In genomic region chr17:82828875-82829487, GRCh38 we compare ENCODE assay signal across 18 cellular contexts. TPM values are rescaled to one million over a fixed set of nuclear protein-coding genes. Genes with fewer than 3 reads are reported as not detected.
DNase-seq lines count a peak whose midpoint lies in the region; ATAC-seq, FAIRE-seq and TF ChIP-seq lines count a peak whose summit lies in the region.
"Had no signal": no experiment of that assay in that cellular context is flagged by ENCODE, and none has a peak within 500 bp of the region (broad histone marks: within the 10 kb centered on the region; RNA-seq: fewer than 3 reads in every experiment).

No MANE protein-coding gene starts in this region.

- H3K4me3 Mint-ChIP-seq in progenitor cell of endocrine pancreas (ENCODE audit: low read depth): no peak overlapping the region
- H3K4me3 Mint-ChIP-seq: GM23338, H9 had no signal

- H3K36me3 ChIP-seq in K562 (ENCODE audit: control insufficient read depth, insufficient read depth, low read length): peaks cover 44% of the 10 kb centered on the region; the same call in 2 of the 3 replicates
- peaks cover 36% of the 10 kb centered on the region for H3K36me3 ChIP-seq in lower lobe of right lung
- H3K36me3 ChIP-seq in small intestine (ENCODE audit: control insufficient read depth in 2 of 2, insufficient read depth in 2 of 2, low read length in 2 of 2): no peaks in the 10 kb centered on the region
- H3K36me3 ChIP-seq in hepatocyte (replicated peaks; ENCODE audit: insufficient read depth, low read depth): no peaks in the 10 kb centered on the region

- no peak for TF ChIP-seq EP300 in K562 (IDR thresholded peaks at IDR 0.05; ENCODE audit: low read length)

- ATAC-seq in K562 (no peak), lower lobe of right lung (no peak)
- ATAC-seq: A549, GM12878, GM23338 had no signal

- peaks cover 9% of the 10 kb centered on the region for H3K9me3 Mint-ChIP-seq in progenitor cell of endocrine pancreas (ENCODE audit: low read depth)
- H3K9me3 Mint-ChIP-seq: CD4-positive, alpha-beta memory T cell; GM23338 had no signal

- H3K4me1 ChIP-seq in K562 (replicated peaks in 1 of 2; ENCODE audit: control insufficient read depth in 2 of 2, insufficient read depth in 2 of 2, low read length in 2 of 2) (peaks cover 0 to 26% of the 10 kb centered on the region in 2 experiments; a peak in 2 of 5 replicates), lower lobe of right lung (no peaks in the 10 kb centered on the region), small intestine (ENCODE audit: control insufficient read depth in 2 of 2, insufficient read depth in 1 of 2, low read depth in 1 of 2, low read length in 1 of 2) (no peaks in the 10 kb centered on the region), hepatocyte (ENCODE audit: insufficient read depth) (no peaks in the 10 kb centered on the region)
- H3K4me1 ChIP-seq: A549 had no signal

- FAIRE-seq in HTR-8/SVneo (lab: Jason Lieb, UNC): peak; percentile 87
- peak; percentile 6 for FAIRE-seq in K562 (lab: Jason Lieb, UNC)
- no peak for FAIRE-seq in small intestine (lab: Jason Lieb, UNC)
- FAIRE-seq: GM12878, GM18507 had no signal

- no peak for DNase-seq in HTR-8/SVneo (ENCODE audit: insufficient read length, low spot score)
- no peak for DNase-seq in K562 (ENCODE audit: extremely low read depth in 1 of 4, low spot score in 3 of 4)
- peak; percentile 13 for DNase-seq in lower lobe of right lung
- no peak for DNase-seq in progenitor cell of endocrine pancreas (ENCODE audit: low spot score, unreplicated experiment)
- no peak for DNase-seq in small intestine
- no peak for DNase-seq in NCI-H2107 treated with DMSO at 0.1 percent for 48 hours (lab: John Stamatoyannopoulos, UW; ENCODE audit: unreplicated experiment)
- no peak for DNase-seq in hepatocyte (ENCODE audit: low spot score)
- DNase-seq: BE2C; CD4-positive, alpha-beta memory T cell; DMS79; H9 had no signal

- H4K20me1 ChIP-seq in K562 (replicated peaks; ENCODE audit: control insufficient read depth, insufficient read depth, low read length) (no peaks in the 10 kb centered on the region), hepatocyte (ENCODE audit: insufficient read depth, poor library complexity, severe bottlenecking) (no peaks in the 10 kb centered on the region)

- H3K36me3 Mint-ChIP-seq in progenitor cell of endocrine pancreas (ENCODE audit: insufficient read depth): peaks cover 26% of the 10 kb centered on the region

- H3K27ac Mint-ChIP-seq in progenitor cell of endocrine pancreas: peak overlapping the region; percentile 10
- H3K27ac Mint-ChIP-seq: GM23338 had no signal

- H3K4me3 ChIP-seq in K562 (no peak overlapping the region), lower lobe of right lung (no peak overlapping the region), small intestine (ENCODE audit: low read depth in 1 of 2, low read length in 2 of 2) (no peak overlapping the region), hepatocyte (no peak overlapping the region)
- H3K4me3 ChIP-seq: A549, GM12878, GM23338 had no signal

- H3K4me2 ChIP-seq in K562 (ENCODE audit: insufficient read depth, low read length): no peak overlapping the region
- no peak overlapping the region for H3K4me2 ChIP-seq in hepatocyte
- H3K4me2 ChIP-seq: A549, GM23338 had no signal

- H3K9ac ChIP-seq in K562 (ENCODE audit: insufficient read depth in 1 of 2, low read depth in 2 of 2, low read length in 2 of 2): no peak overlapping the region

- POLR2A ChIA-PET in K562 (lab: Yijun Ruan, JAX): interaction anchor here (2.8 kb wide), 1 partner anchor 11 kb away, joined by 7 read pairs; no protein-coding TSS in a partner anchor

- H3K27me3 ChIP-seq in K562 (ENCODE audit: control insufficient read depth in 2 of 2, insufficient read depth in 2 of 2, low read length in 2 of 2) (no peaks in the 10 kb centered on the region), lower lobe of right lung (ENCODE audit: low read depth) (no peaks in the 10 kb centered on the region), small intestine (ENCODE audit: control insufficient read depth in 2 of 2, insufficient read depth in 2 of 2, low read length in 2 of 2) (no peaks in the 10 kb centered on the region), hepatocyte (no peaks in the 10 kb centered on the region)
- H3K27me3 ChIP-seq: BE2C had no signal

- BruUV-seq in K562 (replicated peaks; lab: Mats Ljungman, UMichigan): no TSS peak

- CTCF ChIA-PET in K562 (lab: Yijun Ruan, JAX; ENCODE audit: low intra/inter-chr PET ratio): no interaction called here

- intact Hi-C loops in K562 (cut with micrococcal nuclease) (no loop called here), lower lobe of right lung (cut with DNase I) (no loop called here)

- 98% methylated on average over 17 of the region's 26 CpGs for WGBS in K562 (ENCODE audit: insufficient coverage, low coverage, missing lambda C conversion rate)
- 96 to 98% (median 98%) methylated on average over 26 of the region's 26 CpGs for WGBS in small intestine, 3 donors
- 98% methylated on average over 26 of the region's 26 CpGs for WGBS in hepatocyte (ENCODE audit: low lambda C conversion rate, missing lambda C conversion rate)

- TF ChIP-seq CTCF in K562 (IDR thresholded peaks at IDR 0.05 in 2 of 3, conservative IDR thresholded peaks at IDR 0.05 in 1 of 3; ENCODE audit: insufficient read depth in 2 of 3, low read depth in 1 of 3, low read length in 3 of 3) (no peak), lower lobe of right lung (IDR thresholded peaks at IDR 0.05) (no peak), progenitor cell of endocrine pancreas (IDR thresholded peaks at IDR 0.05; ENCODE audit: unreplicated experiment) (no peak), hepatocyte (IDR thresholded peaks at IDR 0.05; ENCODE audit: poor library complexity) (no peak)

- no peaks in the 10 kb centered on the region for H3K27me3 Mint-ChIP-seq in progenitor cell of endocrine pancreas
- H3K27me3 Mint-ChIP-seq: CD4-positive, alpha-beta memory T cell had no signal

- no peaks in the 10 kb centered on the region for H3K9me1 ChIP-seq in K562 (ENCODE audit: control insufficient read depth, insufficient read depth, low read length)

- no peaks in the 10 kb centered on the region for H3K79me2 ChIP-seq in K562 (ENCODE audit: control insufficient read depth, insufficient read depth, low read length)
- no peaks in the 10 kb centered on the region for H3K79me2 ChIP-seq in hepatocyte

- no peak for TF ChIP-seq POLR2A in K562 (conservative IDR thresholded peaks at IDR 0.05)

- no peak overlapping the region for H3K27ac ChIP-seq in K562 (ENCODE audit: extremely low read depth, low read depth, low read length)
- H3K27ac ChIP-seq in lower lobe of right lung: no peak overlapping the region
- no peak overlapping the region for H3K27ac ChIP-seq in small intestine (ENCODE audit: low read depth in 1 of 2, low read length in 1 of 2)
- no peak overlapping the region for H3K27ac ChIP-seq in hepatocyte
- H3K27ac ChIP-seq: A549, C4-2B had no signal

- no peaks in the 10 kb centered on the region for H3K4me1 Mint-ChIP-seq in progenitor cell of endocrine pancreas (ENCODE audit: low read depth)
- H3K4me1 Mint-ChIP-seq: H9 had no signal

- no peaks in the 10 kb centered on the region for H3K9me2 ChIP-seq in hepatocyte (replicated peaks; ENCODE audit: insufficient read depth)

- H3K9me3 ChIP-seq in K562 (replicated peaks; ENCODE audit: control insufficient read depth, insufficient read depth, low read depth, low read length): 0 out of 2 replicates have a peak, but pooled peaks cover 3% of the 10 kb centered on the region
- H3K9me3 ChIP-seq in lower lobe of right lung: no peaks in the 10 kb centered on the region
- H3K9me3 ChIP-seq in small intestine (ENCODE audit: control insufficient read depth, low read depth): no peaks in the 10 kb centered on the region
- no peaks in the 10 kb centered on the region for H3K9me3 ChIP-seq in hepatocyte (ENCODE audit: low read depth)
- H3K9me3 ChIP-seq: A549, BE2C had no signal

- in situ Hi-C loops in K562 (cut with MboI): no loop called here

- TF ChIP-seq RAD21 in K562 (CRISPR knock-in tag; conservative IDR thresholded peaks at IDR 0.05 in 1 of 2, IDR thresholded peaks at IDR 0.05 in 1 of 2): no peak

- no peak overlapping the region for H2AFZ ChIP-seq in K562 (ENCODE audit: low read depth, low read length)
- no peak overlapping the region for H2AFZ ChIP-seq in hepatocyte
- H2AFZ ChIP-seq: GM23338 had no signal

TF ChIP-seq in K562, 482 proteins besides CTCF, POLR2A, EP300 and RAD21 (continues in another document):
- no peak for TF ChIP-seq FOXO4 (CRISPR knock-in tag; IDR thresholded peaks at IDR 0.05)
- TF ChIP-seq SREBF1 (IDR thresholded peaks at IDR 0.05; ENCODE audit: borderline replicate concordance, low read depth, low read length): no peak

RNA-seq across cellular contexts. Expression of gene ZNF750, which starts 10.8 kb away (rescaled TPM):
- not detected in 2 replicates for total RNA-seq in K562 (2011; cell fraction: chromatin; rRNA removed; ENCODE audit: low replicate concordance)
- not detected in 2 replicates for total RNA-seq in K562 (2011; cell fraction: nucleolus; rRNA removed)
- total RNA-seq in K562 (2011; cell fraction: nucleoplasm; rRNA removed): not detected in 2 replicates
- not detected in 2 replicates for total RNA-seq in K562 (2014; rRNA removed)
- total RNA-seq in K562 (2014; rRNA removed; fragmentation: Illumina TruSeq; extraction: Trizol): not detected in 2 replicates
- not detected in 2 replicates for total RNA-seq in K562 (2015; rRNA removed; fragmentation: Illumina TruSeq; extraction: Trizol)
- not detected in 2 replicates for total RNA-seq in K562 (2021)
- not detected in 2 replicates for polyA plus RNA-seq in K562 (2011; rRNA removed)
- not detected in 2 replicates for polyA plus RNA-seq in K562 (2011; cell fraction: cytosol; rRNA removed)
- polyA plus RNA-seq in K562 (2011; cell fraction: nucleus; rRNA removed): not detected in 2 replicates
- 0.07 TPM in 2 replicates for polyA plus RNA-seq in K562 (2012)
- not detected in 2 replicates for polyA plus RNA-seq in K562 (2014; fragmentation: Illumina TruSeq; extraction: Trizol)
- not detected for polyA plus RNA-seq in K562 (2014; fragmentation: Nextera tagmentation; extraction: Ambion mirVana)
- polyA plus RNA-seq in K562 (2014; rRNA removed): not detected in 2 replicates
- polyA minus RNA-seq in K562 (2011; rRNA and poly(A)+ RNA removed): not detected in 2 replicates
- polyA minus RNA-seq in K562 (2011; cell fraction: cytosol; rRNA and poly(A)+ RNA removed): not detected in 2 replicates
- not detected in 2 replicates for polyA minus RNA-seq in K562 (2011; cell fraction: nucleus; rRNA and poly(A)+ RNA removed)
- total RNA-seq in lower lobe of right lung: 4.7 TPM
- 0.07 and 0.11 TPM in 2 replicates for total RNA-seq in progenitor cell of endocrine pancreas
- under 1 TPM in 2 of 3 donors, not detected in 1; 0.04 to 0.27 TPM for polyA plus RNA-seq in small intestine
- total RNA-seq in hepatocyte: 0.12 and 0.27 TPM in 2 replicates
- polyA plus RNA-seq in hepatocyte: 0.49 and 2.1 TPM in 2 replicates
- total RNA-seq: CD4-positive, alpha-beta memory T cell; G401; GM12878; H9 had no signal
- polyA plus RNA-seq: A549; AG04450; CD4-positive, alpha-beta memory T cell had no signal
